9 cellular contexts compared by ENCODE assay signal in the genomic region with DNA sequence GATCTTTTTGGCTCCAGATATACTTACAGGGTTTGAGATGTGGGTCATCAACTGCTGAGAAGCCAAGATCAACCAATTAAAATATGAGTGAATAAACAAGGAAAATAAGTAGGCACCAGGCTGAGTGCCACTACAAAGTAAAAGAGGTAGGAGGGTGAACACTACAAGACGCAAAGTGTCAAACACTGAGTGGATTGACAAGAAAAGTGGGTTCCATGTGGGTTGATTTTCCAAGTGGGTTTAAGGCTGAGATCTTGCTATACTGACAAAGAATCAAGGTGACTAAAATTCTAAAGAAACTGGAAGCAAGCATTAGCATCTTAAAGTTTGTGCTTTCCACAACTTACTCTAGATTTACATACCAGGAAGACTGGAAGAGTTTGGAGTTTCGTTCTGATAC.
"Had no signal": no experiment of that assay in that cellular context is flagged by ENCODE, and none has a peak within 500 bp of the region (broad histone marks: within the 10 kb centered on the region; RNA-seq: fewer than 3 reads in every experiment).

No MANE protein-coding gene starts in this region.

- H3K4me2 ChIP-seq: KMS-11 had no signal

- H3K4me1 ChIP-seq: HAP-1 had no signal

- H3K9me3 ChIP-seq: HAP-1 had no signal

- H3K4me3 Mint-ChIP-seq: HFFc6, IgD-negative memory B cell had no signal

- DNase-seq: H7, HFFc6, KBM-7 had no signal

- H3K9me3 Mint-ChIP-seq: HFFc6 had no signal

- H3K4me1 Mint-ChIP-seq: IgD-negative memory B cell had no signal

- H3K4me3 ChIP-seq: HAP-1 had no signal

- H3K27ac Mint-ChIP-seq: HFFc6, IgD-negative memory B cell had no signal

- ATAC-seq: HCT116, HepG2 had no signal

- H3K36me3 ChIP-seq: HAP-1 had no signal

- H3K36me3 Mint-ChIP-seq: IgD-negative memory B cell had no signal

- FAIRE-seq: HepG2 had no signal

- H3K27ac ChIP-seq: HL-60, KMS-11 had no signal
